Comparison of ENCODE assay signal across 24 cellular contexts in the genomic region with DNA sequence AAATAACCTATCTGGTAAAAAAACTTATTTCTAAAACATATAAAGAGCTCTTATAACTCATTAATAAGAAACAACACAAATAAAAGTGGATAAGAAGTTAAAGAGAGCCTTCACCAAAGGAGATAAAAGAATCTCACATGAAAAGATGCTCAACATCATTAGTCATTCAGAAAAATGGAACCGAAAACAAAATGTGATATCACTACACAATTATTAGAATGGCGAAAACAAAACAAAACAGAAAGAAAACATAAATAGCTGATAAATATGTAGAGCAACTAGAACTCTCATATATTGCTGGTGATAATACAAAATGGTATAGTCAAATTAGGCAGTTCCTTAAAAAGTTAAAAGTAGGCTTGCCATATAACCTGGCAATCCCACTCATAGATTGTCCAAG.
"Had no signal": no experiment of that assay in that cellular context is flagged by ENCODE, and none has a peak within 500 bp of the region (broad histone marks: within the 10 kb centered on the region; RNA-seq: fewer than 3 reads in every experiment).

No MANE protein-coding gene starts in this region.

- H3K36me3 ChIP-seq: esophagus squamous epithelium, gastrocnemius medialis, left lung, neural progenitor cell, suprapubic skin, tibial nerve had no signal

- H3K27ac ChIP-seq: esophagus squamous epithelium, gastrocnemius medialis, left lung, neural progenitor cell, suprapubic skin, tibial nerve had no signal

- H3K27me3 ChIP-seq: esophagus squamous epithelium, gastrocnemius medialis, left lung, neural progenitor cell, suprapubic skin, tibial nerve had no signal

- H3K4me1 ChIP-seq: esophagus squamous epithelium, gastrocnemius medialis, left lung, neural progenitor cell, suprapubic skin, tibial nerve had no signal

- ATAC-seq: activated T-cell treated with anti-CD3 and anti-CD28 coated beads, Interleukin-2, amount 50 U/mL, for 72 hours; gastrocnemius medialis; left lung; naive thymus-derived CD8-positive, alpha-beta T cell; sciatic nerve; stimulated activated effector memory CD8-positive, alpha-beta T cell treated with anti-CD3 and anti-CD28 coated beads, Interleukin-12 subunit alpha, Interleukin-12 subunit beta, amount 100 ng/mL, for 72 hours; stimulated activated naive CD8-positive, alpha-beta T cell treated with anti-CD3 and anti-CD28 coated beads, Interleukin-15, amount 100 ng/mL, for 72 hours had no signal

- H3K4me3 ChIP-seq: esophagus squamous epithelium, gastrocnemius medialis, left lung, neural progenitor cell, suprapubic skin, tibial nerve had no signal

- H3K9me3 ChIP-seq: esophagus squamous epithelium, gastrocnemius medialis, suprapubic skin, tibial nerve had no signal

- DNase-seq: activated CD4-positive, alpha-beta T cell treated with anti-CD3 and anti-CD28 coated beads for 4 hours; activated CD4-positive, alpha-beta T cell treated with anti-CD3 and anti-CD28 coated beads, Interleukin-2, amount 50 U/mL, for 48 hours; activated CD4-positive, CD25-positive, alpha-beta regulatory T cell; activated effector memory CD4-positive, alpha-beta T cell treated with Interleukin-2 at 50 U/mL for 16 hours; activated naive CD4-positive, alpha-beta T cell treated with anti-CD3 and anti-CD28 coated beads, Interleukin-2, amount 10 ng/mL, durations not matched to agents 7 days and 5 days; activated T-cell treated with anti-CD3 and anti-CD28 coated beads, Interleukin-2, amount 50 U/mL, for 72 hours; amygdala; cortex of kidney; endodermal cell; esophagus squamous epithelium; gastrocnemius medialis; hippocampal formation; kidney glomerular epithelial cell; left lung; mammary epithelial cell; naive thymus-derived CD8-positive, alpha-beta T cell; small intestine; stimulated activated CD4-positive, alpha-beta T cell treated with anti-CD3 and anti-CD28 coated beads, Interleukin-2, amount 100 ng/mL, for 24 hours; stimulated activated naive CD8-positive, alpha-beta T cell treated with anti-CD3 and anti-CD28 coated beads, Interleukin-15, amount 100 ng/mL, for 72 hours had no signal

- FAIRE-seq: small intestine had no signal
